ENCODE assay signal across 23 cellular contexts in genomic region chr2:119545754-119546445, GRCh38. TPM values are rescaled to one million over a fixed set of nuclear protein-coding genes. Genes with fewer than 3 reads are reported as not detected.
DNase-seq lines count a peak whose midpoint lies in the region; ATAC-seq, FAIRE-seq and TF ChIP-seq lines count a peak whose summit lies in the region.
"Had no signal": no experiment of that assay in that cellular context is flagged by ENCODE, and none has a peak within 500 bp of the region (broad histone marks: within the 10 kb centered on the region; RNA-seq: fewer than 3 reads in every experiment).

No MANE protein-coding gene starts in this region.

- H3K4me1 ChIP-seq in astrocyte (ENCODE audit: insufficient read depth, low read length) = no peaks in the 10 kb centered on the region
- H3K4me1 ChIP-seq: colonic mucosa, foreskin keratinocyte had no signal

- no peaks in the 10 kb centered on the region for H3K36me3 Mint-ChIP-seq in astrocyte (ENCODE audit: low read depth, unreplicated experiment)
- H3K36me3 Mint-ChIP-seq: activated naive CD4-positive, alpha-beta T cell treated with anti-CD3 and anti-CD28 coated beads, Interleukin-2, amount 10 ng/mL, durations not matched to agents 7 days and 5 days had no signal

- no peak for ATAC-seq in GM18868 (IDR thresholded peaks at IDR 0.05; ENCODE audit: unreplicated experiment)
- ATAC-seq: activated T-cell treated with anti-CD3 and anti-CD28 coated beads, Interleukin-2, amount 50 U/mL, for 4 hours; foreskin keratinocyte; Panc1 had no signal

- H2AFZ ChIP-seq in astrocyte (ENCODE audit: low read depth, low read length) = no peak overlapping the region

- no peak overlapping the region for H3K4me2 ChIP-seq in astrocyte (ENCODE audit: low read length)

- DNase-seq in Caki2 (ENCODE audit: low read depth) = peak; percentile 71
- DNase-seq in astrocyte (ENCODE audit: low read depth) = peak; percentile 85
- peak; percentile 30 for DNase-seq in islet precursor cell
- peak; percentile 87 for DNase-seq in renal cortical epithelial cell (ENCODE audit: low read depth)
- DNase-seq in frontal cortex (ENCODE audit: low spot score in 2 of 2) = no peak
- no peak for DNase-seq in NCI-H2081 treated with DMSO at 0.1 percent for 48 hours (lab: John Stamatoyannopoulos, UW)
- no peak for DNase-seq in OCI-M2 (lab: John Stamatoyannopoulos, UW; ENCODE audit: unreplicated experiment)
- DNase-seq: activated naive CD4-positive, alpha-beta T cell treated with anti-CD3 and anti-CD28 coated beads, Interleukin-2, amount 10 ng/mL, durations not matched to agents 7 days and 5 days; activated T-cell treated with anti-CD3 and anti-CD28 coated beads, Interleukin-2, amount 50 U/mL, for 4 hours; brain microvascular endothelial cell; CD8-positive, alpha-beta memory T cell; colonic mucosa; foreskin keratinocyte; NCI-H1436; NCI-H774; spleen; stimulated activated CD4-positive, alpha-beta T cell treated with anti-CD3 and anti-CD28 coated beads, Interleukin-4, amount 100 ng/mL, for 4 hours; substantia nigra; T1000 had no signal

- H3K9me3 Mint-ChIP-seq in astrocyte (ENCODE audit: unreplicated experiment) = peaks cover 2% of the 10 kb centered on the region
- H3K9me3 Mint-ChIP-seq: activated naive CD4-positive, alpha-beta T cell treated with anti-CD3 and anti-CD28 coated beads, Interleukin-2, amount 10 ng/mL, durations not matched to agents 7 days and 5 days; activated T-cell treated with anti-CD3 and anti-CD28 coated beads, Interleukin-2, amount 50 U/mL, for 4 hours had no signal

- H3K27me3 Mint-ChIP-seq in astrocyte (ENCODE audit: low read depth, unreplicated experiment) = peaks cover 6% of the 10 kb centered on the region

- no peaks in the 10 kb centered on the region for H3K9me3 ChIP-seq in astrocyte (ENCODE audit: insufficient read depth, low read depth, low read length)
- H3K9me3 ChIP-seq: colonic mucosa, spleen had no signal

- H3K79me2 ChIP-seq in astrocyte (ENCODE audit: insufficient read depth, low read length) = no peaks in the 10 kb centered on the region

- no peak overlapping the region for H3K4me3 ChIP-seq in astrocyte (ENCODE audit: insufficient read depth, low read depth, low read length)
- H3K4me3 ChIP-seq: colonic mucosa, spleen had no signal

- H3K27ac ChIP-seq in astrocyte (ENCODE audit: low read depth, low read length) = no peak overlapping the region
- H3K27ac ChIP-seq: brain microvascular endothelial cell, colonic mucosa, foreskin keratinocyte, spleen had no signal

- FAIRE-seq in astrocyte (lab: Jason Lieb, UNC) (no peak), frontal cortex (lab: Jason Lieb, UNC) (no peak)
- FAIRE-seq: H1 had no signal

- H3K9ac ChIP-seq in astrocyte (ENCODE audit: low read length) = no peak overlapping the region

- no peak overlapping the region for H3K27ac Mint-ChIP-seq in astrocyte (ENCODE audit: unreplicated experiment)
- H3K27ac Mint-ChIP-seq: activated naive CD4-positive, alpha-beta T cell treated with anti-CD3 and anti-CD28 coated beads, Interleukin-2, amount 10 ng/mL, durations not matched to agents 7 days and 5 days; CD8-positive, alpha-beta memory T cell had no signal

- no peaks in the 10 kb centered on the region for H3K36me3 ChIP-seq in astrocyte (ENCODE audit: insufficient read depth, low read length)
- H3K36me3 ChIP-seq: brain microvascular endothelial cell, colonic mucosa, spleen had no signal

- in situ Hi-C loops in Caki2 (cut with HindIII; ENCODE audit: low pct_unique_long_range_greater_than_20kb, low sequenced_read_pairs) = no loop called here

- peaks cover 6% of the 10 kb centered on the region for H3K27me3 ChIP-seq in astrocyte (ENCODE audit: insufficient read depth, low read length)
- H3K27me3 ChIP-seq: colonic mucosa had no signal

- H3K4me3 Mint-ChIP-seq in astrocyte (ENCODE audit: unreplicated experiment) = peak overlapping the region; percentile 11
- H3K4me3 Mint-ChIP-seq: activated naive CD4-positive, alpha-beta T cell treated with anti-CD3 and anti-CD28 coated beads, Interleukin-2, amount 10 ng/mL, durations not matched to agents 7 days and 5 days; activated T-cell treated with anti-CD3 and anti-CD28 coated beads, Interleukin-2, amount 50 U/mL, for 4 hours had no signal

- H3K4me1 Mint-ChIP-seq in astrocyte (ENCODE audit: low read depth, unreplicated experiment) = peaks cover 19% of the 10 kb centered on the region

- no peaks in the 10 kb centered on the region for H4K20me1 ChIP-seq in astrocyte (ENCODE audit: insufficient read depth, low read length)

- no peak for TF ChIP-seq CTCF in astrocyte (IDR thresholded peaks at IDR 0.05; ENCODE audit: insufficient read depth, low read depth, low read length)

RNA-seq across cellular contexts. Expression of gene CFAP221, which starts 1.7 kb away (rescaled TPM):
- 1.6 and 2.4 TPM in 2 replicates for total RNA-seq in Caki2 (2014; rRNA removed; shearing (Covaris generic); ENCODE audit: low replicate concordance)
- 0.29 and 0.61 TPM in 2 replicates for total RNA-seq in astrocyte
- 2.1 and 22.9 TPM in 2 replicates for total RNA-seq in renal cortical epithelial cell
- total RNA-seq in frontal cortex = 7.3 TPM
- total RNA-seq: activated T-cell treated with anti-CD3 and anti-CD28 coated beads, Interleukin-2, amount 50 U/mL, for 4 hours; CD8-positive, alpha-beta memory T cell; colonic mucosa; foreskin keratinocyte had no signal

RNA-seq across cellular contexts. Expression of gene SCTR, which starts 21.6 kb away (rescaled TPM):
- total RNA-seq in Caki2 (2014; rRNA removed; shearing (Covaris generic); ENCODE audit: low replicate concordance) = not detected in 2 replicates
- not detected in 2 replicates for total RNA-seq in astrocyte
- 6.2 TPM in 1 of 2 replicates, not detected in the other for total RNA-seq in renal cortical epithelial cell
- 0.82 TPM for total RNA-seq in frontal cortex
- total RNA-seq: activated T-cell treated with anti-CD3 and anti-CD28 coated beads, Interleukin-2, amount 50 U/mL, for 4 hours; CD8-positive, alpha-beta memory T cell; foreskin keratinocyte; H1; kidney epithelial cell had no signal

Comparison
In these comparisons a context has a peak if more than half of its experiments do, and no peak if none do; other contexts are left out.
1. DNase-seq: peak in Caki2 (single experiment), astrocyte (single experiment), islet precursor cell (single experiment) and renal cortical epithelial cell (single experiment); none in frontal cortex (0 of 2), NCI-H2081 treated with DMSO at 0.1 percent for 48 hours (single experiment) and OCI-M2 (single experiment).